Comparison of ENCODE assay signal across 13 cellular contexts in genomic region chr12:53596920-53597363, GRCh38. TPM values are rescaled to one million over a fixed set of nuclear protein-coding genes. Genes with fewer than 3 reads are reported as not detected.
DNase-seq lines count a peak whose midpoint lies in the region; ATAC-seq, FAIRE-seq and TF ChIP-seq lines count a peak whose summit lies in the region.
"Had no signal": no experiment of that assay in that cellular context is flagged by ENCODE, and none has a peak within 500 bp of the region (broad histone marks: within the 10 kb centered on the region; RNA-seq: fewer than 3 reads in every experiment).

No MANE protein-coding gene starts in this region.

- peaks cover 4 to 86% (median 30%) of the 10 kb centered on the region in 3 donors for H3K4me1 ChIP-seq in gastroesophageal sphincter

- H3K27ac Mint-ChIP-seq in activated T-helper 1 cell treated with anti-CD3 and anti-CD28 coated beads, Interleukin-12 subunit alpha, Interleukin-12 subunit beta, Interleukin-2, Interleukin-4 antibody, amounts not matched to agents 30 ng/mL and 10 ng/mL and 1 ng/mL, durations not matched to agents 14 hours and 24 hours and 36 hours = no peak overlapping the region

- no peaks in the 10 kb centered on the region for H3K9me3 Mint-ChIP-seq in activated T-helper 1 cell treated with anti-CD3 and anti-CD28 coated beads, Interleukin-12 subunit alpha, Interleukin-12 subunit beta, Interleukin-2, Interleukin-4 antibody, amounts not matched to agents 30 ng/mL and 10 ng/mL and 1 ng/mL, durations not matched to agents 14 hours and 24 hours and 36 hours

- H3K4me3 ChIP-seq in gastroesophageal sphincter = no peak overlapping the region
- H3K4me3 ChIP-seq: lung had no signal

- 6 to 8% methylated on average over 3 of the region's 3 CpGs for WGBS in gastroesophageal sphincter (ENCODE audit: low coverage in 1 of 2), 2 donors

- DNase-seq in G401 (ENCODE audit: low spot score) (peak; percentile 58), renal cortical epithelial cell (ENCODE audit: low read depth) (peak; percentile 68), NCI-H345 treated with DMSO at 0.1 percent for 48 hours (lab: John Stamatoyannopoulos, UW; ENCODE audit: unreplicated experiment) (no peak), urothelium cell line (ENCODE audit: low spot score) (no peak)
- DNase-seq in activated T-helper 1 cell treated with anti-CD3 and anti-CD28 coated beads, Interleukin-12 subunit alpha, Interleukin-12 subunit beta, Interleukin-2, Interleukin-4 antibody, amounts not matched to agents 30 ng/mL and 10 ng/mL and 1 ng/mL, durations not matched to agents 14 hours and 24 hours and 36 hours (ENCODE audit: low spot score) = no peak
- DNase-seq: activated CD8-positive, alpha-beta memory T cell treated with anti-CD3 and anti-CD28 coated beads, Interleukin-2, amount 50 U/mL, for 48 hours; H7; NCI-H226; stimulated activated CD4-positive, alpha-beta T cell treated with anti-CD3 and anti-CD28 coated beads, Interleukin-4, amount 100 ng/mL, for 1 hour had no signal

- H3K27me3 Mint-ChIP-seq in activated T-helper 1 cell treated with anti-CD3 and anti-CD28 coated beads, Interleukin-12 subunit alpha, Interleukin-12 subunit beta, Interleukin-2, Interleukin-4 antibody, amounts not matched to agents 30 ng/mL and 10 ng/mL and 1 ng/mL, durations not matched to agents 14 hours and 24 hours and 36 hours (ENCODE audit: insufficient read depth) = no peaks in the 10 kb centered on the region

- TF ChIP-seq POLR2A in gastroesophageal sphincter (IDR thresholded peaks at IDR 0.05) = no peak

- peak overlapping the region; percentile 4 for H3K27ac ChIP-seq in angular gyrus (ENCODE audit: low read depth, low read length)
- peak overlapping the region; percentile 11 to 62 (median 58) for H3K27ac ChIP-seq in gastroesophageal sphincter

- TF ChIP-seq CTCF in gastroesophageal sphincter (IDR thresholded peaks at IDR 0.05) = no peak

- in situ Hi-C loops in G401 (cut with HindIII; ENCODE audit: low sequenced_read_pairs) = no loop called here

- peaks cover 0 to 3% of the 10 kb centered on the region in 2 donors for H3K36me3 ChIP-seq in gastroesophageal sphincter

- no peak for FAIRE-seq in urothelium cell line (lab: Jason Lieb, UNC)

- intact Hi-C loops in activated T-helper 1 cell treated with anti-CD3 and anti-CD28 coated beads, Interleukin-12 subunit alpha, Interleukin-12 subunit beta, Interleukin-2, Interleukin-4 antibody, amounts not matched to agents 30 ng/mL and 10 ng/mL and 1 ng/mL, durations not matched to agents 14 hours and 24 hours and 36 hours (cut with micrococcal nuclease) = no loop called here

- no peaks in the 10 kb centered on the region for H3K27me3 ChIP-seq in gastroesophageal sphincter

- no peak overlapping the region for H3K4me3 Mint-ChIP-seq in activated T-helper 1 cell treated with anti-CD3 and anti-CD28 coated beads, Interleukin-12 subunit alpha, Interleukin-12 subunit beta, Interleukin-2, Interleukin-4 antibody, amounts not matched to agents 30 ng/mL and 10 ng/mL and 1 ng/mL, durations not matched to agents 14 hours and 24 hours and 36 hours

- no peaks in the 10 kb centered on the region for H3K9me3 ChIP-seq in gastroesophageal sphincter

- H3K4me1 Mint-ChIP-seq in activated T-helper 1 cell treated with anti-CD3 and anti-CD28 coated beads, Interleukin-12 subunit alpha, Interleukin-12 subunit beta, Interleukin-2, Interleukin-4 antibody, amounts not matched to agents 30 ng/mL and 10 ng/mL and 1 ng/mL, durations not matched to agents 14 hours and 24 hours and 36 hours (ENCODE audit: low read depth) = no peaks in the 10 kb centered on the region

- peak; percentile 62 for ATAC-seq in gastroesophageal sphincter
- ATAC-seq in HG03571 (IDR thresholded peaks at IDR 0.05; ENCODE audit: unreplicated experiment) = no peak

- TF ChIP-seq EP300 in gastroesophageal sphincter (IDR thresholded peaks at IDR 0.05) = no peak

- peaks cover 15% of the 10 kb centered on the region for H3K36me3 Mint-ChIP-seq in activated T-helper 1 cell treated with anti-CD3 and anti-CD28 coated beads, Interleukin-12 subunit alpha, Interleukin-12 subunit beta, Interleukin-2, Interleukin-4 antibody, amounts not matched to agents 30 ng/mL and 10 ng/mL and 1 ng/mL, durations not matched to agents 14 hours and 24 hours and 36 hours (ENCODE audit: low read depth)

RNA-seq across cellular contexts. Expression of gene ATF7, which starts 29.2 kb away (rescaled TPM):
- 11.6 and 12.4 TPM in 2 replicates for total RNA-seq in G401 (2014; rRNA removed; shearing (Covaris generic))
- total RNA-seq in gastroesophageal sphincter (10 to 100 TPM; 26.7 to 54.9 (median 33.3) TPM), renal cortical epithelial cell (7.3 and 12.8 TPM in 2 replicates)
- total RNA-seq in activated T-helper 1 cell treated with anti-CD3 and anti-CD28 coated beads, Interleukin-12 subunit alpha, Interleukin-12 subunit beta, Interleukin-2, Interleukin-4 antibody, amounts not matched to agents 30 ng/mL and 10 ng/mL and 1 ng/mL, durations not matched to agents 14 hours and 24 hours and 36 hours = 21.5 and 25.9 TPM in 2 replicates

Comparison
In these comparisons a context has a peak if more than half of its experiments do, and no peak if none do; other contexts are left out.
1. DNase-seq: peak in G401 (single experiment) and renal cortical epithelial cell (single experiment); none in NCI-H345 treated with DMSO at 0.1 percent for 48 hours (single experiment), urothelium cell line (single experiment) and activated T-helper 1 cell treated with anti-CD3 and anti-CD28 coated beads, Interleukin-12 subunit alpha, Interleukin-12 subunit beta, Interleukin-2, Interleukin-4 antibody, amounts not matched to agents 30 ng/mL and 10 ng/mL and 1 ng/mL, durations not matched to agents 14 hours and 24 hours and 36 hours (single experiment).